ENCODE assay signal across 7 cellular contexts in the genomic region with DNA sequence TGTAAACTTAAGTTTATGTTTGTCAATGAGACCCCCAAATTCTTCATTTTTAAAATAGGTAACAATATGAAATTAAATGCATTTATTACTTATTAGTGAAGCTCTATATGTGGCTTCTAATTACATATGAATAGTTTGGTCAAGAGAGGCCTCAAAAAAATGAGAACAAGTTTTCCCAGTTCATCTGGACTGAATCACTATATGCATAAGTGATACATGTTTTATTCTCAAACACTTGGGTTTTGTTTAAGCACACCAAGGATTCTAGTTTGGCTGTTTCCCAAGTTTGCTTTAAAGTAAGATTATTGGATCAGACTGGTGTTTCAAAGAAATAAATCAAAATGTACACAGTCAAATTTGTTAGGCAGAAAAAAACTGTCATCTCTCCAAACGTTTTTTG.
DNase-seq lines count a peak whose midpoint lies in the region; ATAC-seq, FAIRE-seq and TF ChIP-seq lines count a peak whose summit lies in the region.
"Not testable (repeated sequence)": the region's sequence is repeated elsewhere in the genome, so short reads cannot be mapped to it uniquely, and the experiment has no call there.

No MANE protein-coding gene starts in this region.

- H3K18ac ChIP-seq in IMR-90 (ENCODE audit: low read depth, low read length); H1 (ENCODE audit: extremely low read depth, low read length): not testable (repeated sequence)

- not testable (repeated sequence) for H3K79me2 ChIP-seq in PC-3 (ENCODE audit: low read length); H1 (ENCODE audit: control insufficient read depth in 1 of 2, insufficient read depth in 2 of 2, low read length in 2 of 2)

- not testable (repeated sequence) for H3K14ac ChIP-seq in IMR-90 (replicated peaks; ENCODE audit: low read depth, low read length); H1 (ENCODE audit: insufficient read length)

- dilution Hi-C loops in IMR-90 (cut with HindIII; ENCODE audit: low sequenced_read_pairs, unreplicated experiment) = not testable (repeated sequence)

- ATAC-seq in IMR-90 (ENCODE audit: low read depth) = not testable (repeated sequence)
- ATAC-seq in PC-3 = peak; percentile 53

- H3K56ac ChIP-seq in IMR-90 (ENCODE audit: extremely low read depth, insufficient read depth, low read length); H1 (replicated peaks; ENCODE audit: insufficient read length, low read depth, low read length): not testable (repeated sequence)

- TF ChIP-seq CTCF in IMR-90 (conservative IDR thresholded peaks at IDR 0.05; ENCODE audit: low read depth, low read length); PC-3 (conservative IDR thresholded peaks at IDR 0.05; ENCODE audit: low read depth, low read length); astrocyte of the spinal cord (IDR thresholded peaks at IDR 0.05; ENCODE audit: low read depth, low read length); H1 (IDR thresholded peaks at IDR 0.05; ENCODE audit: control extremely low read depth in 1 of 3, insufficient read depth in 1 of 3, low read depth in 1 of 3, low read length in 3 of 3): not testable (repeated sequence)

- H3K79me1 ChIP-seq in IMR-90 (ENCODE audit: low read depth in 1 of 2, low read length in 2 of 2); H1 (ENCODE audit: low read depth, low read length): not testable (repeated sequence)

- not testable (repeated sequence) for H4K8ac ChIP-seq in IMR-90 (ENCODE audit: low read depth in 2 of 2, low read length in 2 of 2); H1 (ENCODE audit: extremely low read depth, insufficient read depth, low read length)

- not testable (repeated sequence) for H2BK15ac ChIP-seq in IMR-90 (ENCODE audit: low read depth, low read length); H1 (ENCODE audit: low read length)

- intact Hi-C loops in IMR-90 (cut with micrococcal nuclease) = not testable (repeated sequence)
- intact Hi-C loops in PC-3 (cut with micrococcal nuclease) = loop anchor here (1.0 to 10.0 kb wide), 2 partner anchors 165 to 374 kb away; no protein-coding TSS in a partner anchor

- H2BK12ac ChIP-seq in H1 (ENCODE audit: low read depth, low read length) = not testable (repeated sequence)

- H3K9me1 ChIP-seq in IMR-90 (ENCODE audit: insufficient read depth, low read length) = not testable (repeated sequence)

- H3F3A ChIP-seq in PC-3 (ENCODE audit: low read length, unreplicated experiment) = not testable (repeated sequence)

- not testable (repeated sequence) for H3K9me3 ChIP-seq in IMR-90 (ENCODE audit: control insufficient read depth, insufficient read depth, low read length); PC-3 (ENCODE audit: low read length); H1 (ENCODE audit: insufficient read depth in 2 of 2, low read depth in 1 of 2, low read length in 1 of 2)

- TF ChIP-seq RAD21 in IMR-90 (IDR thresholded peaks at IDR 0.05; ENCODE audit: low read length); H1 (IDR thresholded peaks at IDR 0.05 in 1 of 2, conservative IDR thresholded peaks at IDR 0.05 in 1 of 2; ENCODE audit: low read depth in 2 of 2, low read length in 2 of 2): not testable (repeated sequence)

- not testable (repeated sequence) for H4K20me1 ChIP-seq in IMR-90 (ENCODE audit: insufficient read depth, low read length); PC-3 (ENCODE audit: low read length); H1 (replicated peaks in 1 of 2; ENCODE audit: control insufficient read depth in 1 of 2, insufficient read depth in 2 of 2, low read length in 2 of 2)

- not testable (repeated sequence) for H3K4me2 ChIP-seq in IMR-90 (ENCODE audit: low read depth, low read length); H1 (ENCODE audit: insufficient read depth in 1 of 2, low read depth in 2 of 2, low read length in 2 of 2)
- H3K4me2 ChIP-seq in PC-3 (ENCODE audit: low read length) = peak overlapping the region; percentile 76

- H2AFZ ChIP-seq in IMR-90 (replicated peaks; ENCODE audit: low read length, poor library complexity); PC-3 (ENCODE audit: low read length); H1 (ENCODE audit: low read length): not testable (repeated sequence)

- in situ Hi-C loops in IMR-90 (cut with MboI; ENCODE audit: low sequenced_read_pairs); astrocyte of the spinal cord (cut with HindIII; ENCODE audit: low sequenced_read_pairs): not testable (repeated sequence)

- H2AK9ac ChIP-seq in IMR-90 (replicated peaks; ENCODE audit: low read depth, low read length, poor library complexity) = not testable (repeated sequence)

- POLR2A ChIA-PET in IMR-90 (lab: Charles Lee; ENCODE audit: unreplicated experiment); PC-3 (lab: Charles Lee; ENCODE audit: unreplicated experiment); H1 (lab: Charles Lee; ENCODE audit: partially characterized antibody): not testable (repeated sequence)

- H2BK20ac ChIP-seq in IMR-90 (ENCODE audit: low read depth, low read length); H1 (ENCODE audit: low read length): not testable (repeated sequence)

- TF ChIP-seq POLR2A in IMR-90 (IDR thresholded peaks at IDR 0.05; ENCODE audit: low read depth, low read length); H1 (IDR thresholded peaks at IDR 0.05; ENCODE audit: control extremely low read depth in 1 of 2, low read depth in 2 of 2, low read length in 2 of 2): not testable (repeated sequence)

- H3K4ac ChIP-seq in IMR-90 (ENCODE audit: low read depth, low read length); H1 (replicated peaks; ENCODE audit: insufficient read length, low read depth, low read length): not testable (repeated sequence)

- not testable (repeated sequence) for TF ChIP-seq EP300 in H1 (IDR thresholded peaks at IDR 0.05; ENCODE audit: borderline replicate concordance in 1 of 2, low read depth in 2 of 2, low read length in 2 of 2)

- H4K5ac ChIP-seq in IMR-90 (ENCODE audit: low read depth, low read length); H1 (ENCODE audit: insufficient read length, low read depth, low read length): not testable (repeated sequence)

- not testable (repeated sequence) for H3K27ac ChIP-seq in IMR-90 (ENCODE audit: insufficient read depth, low read length); H1 (ENCODE audit: low read depth, low read length)
- peak overlapping the region; percentile 99 for H3K27ac ChIP-seq in PC-3 (ENCODE audit: low read length)

- H3K9me2 ChIP-seq in PC-3 (replicated peaks; ENCODE audit: low read length) = not testable (repeated sequence)

- peak; percentile 68 for FAIRE-seq in H1 (lab: Jason Lieb, UNC)

- not testable (repeated sequence) for H3K4me3 ChIP-seq in IMR-90 (ENCODE audit: insufficient read depth, low read depth, low read length); astrocyte of the spinal cord (ENCODE audit: low read depth, low read length); H1 (ENCODE audit: extremely low read depth in 1 of 4, insufficient read depth in 2 of 4, low read depth in 3 of 4, low read length in 4 of 4)
- peak overlapping the region; percentile 43; the same call in 1 of the 2 replicates for H3K4me3 ChIP-seq in PC-3 (ENCODE audit: low read length)

- not testable (repeated sequence) for H3K4me1 ChIP-seq in IMR-90 (ENCODE audit: control insufficient read depth, insufficient read depth, low read length); H1 (replicated peaks in 1 of 4; ENCODE audit: control insufficient read depth in 3 of 4, insufficient read depth in 4 of 4, low read length in 3 of 4)
- H3K4me1 ChIP-seq in PC-3 (ENCODE audit: insufficient read depth, low read length) = peaks cover 38% of the 10 kb centered on the region

- H2BK5ac ChIP-seq in IMR-90 (ENCODE audit: low read depth, low read length, poor library complexity, severe bottlenecking); H1 (ENCODE audit: low read depth, low read length): not testable (repeated sequence)

- not testable (repeated sequence) for H2AK5ac ChIP-seq in IMR-90 (ENCODE audit: low read depth, low read length); H1 (ENCODE audit: low read depth, low read length)

- H3K23me2 ChIP-seq in H1 (ENCODE audit: low read depth, low read length) = not testable (repeated sequence)

- WGBS in IMR-90 (ENCODE audit: extremely low coverage in 2 of 2, insufficient read length in 1 of 2), 2 experiments = no CpG with 5 or more reads among the region's 1 CpG
- WGBS in H1 (ENCODE audit: extremely low coverage in 1 of 2, insufficient coverage in 1 of 2, insufficient read length in 1 of 2, insufficient replicate concordance in 2 of 2, low coverage in 1 of 2, low lambda C conversion rate in 2 of 2, missing lambda C conversion rate in 1 of 2), 2 experiments = 65% methylated on average over 1 of the region's 1 CpG; no CpG with 5 or more reads in 1 of the 2 experiments

- CTCF ChIA-PET in IMR-90 (lab: Yijun Ruan, JAX); PC-3 (lab: Charles Lee); H1 (lab: Charles Lee; ENCODE audit: partially characterized antibody): not testable (repeated sequence)

- not testable (repeated sequence) for H4K91ac ChIP-seq in IMR-90 (ENCODE audit: insufficient read depth, low read depth, low read length); H1 (replicated peaks; ENCODE audit: insufficient read length, low read length)

- H3K27me3 ChIP-seq in IMR-90 (ENCODE audit: control insufficient read depth, insufficient read depth, low read length); PC-3 (ENCODE audit: low read length); H1 (replicated peaks in 1 of 4; ENCODE audit: control insufficient read depth in 3 of 4, extremely low read depth in 1 of 4, insufficient read depth in 3 of 4, low read length in 3 of 4): not testable (repeated sequence)

- not testable (repeated sequence) for H2BK120ac ChIP-seq in IMR-90 (ENCODE audit: low read depth, low read length); H1 (replicated peaks; ENCODE audit: low read depth, low read length)

- not testable (repeated sequence) for BruUV-seq in IMR-90 (replicated peaks; lab: Mats Ljungman, UMichigan); PC-3 (replicated peaks; lab: Mats Ljungman, UMichigan)

- H3K9ac ChIP-seq in IMR-90 (ENCODE audit: low read depth, low read length); H1 (replicated peaks in 1 of 4; ENCODE audit: extremely low read depth in 1 of 4, low read depth in 3 of 4, low read length in 3 of 4): not testable (repeated sequence)
- peak overlapping the region; percentile 83 for H3K9ac ChIP-seq in PC-3 (ENCODE audit: low read length)

- H3K23ac ChIP-seq in IMR-90 (ENCODE audit: low read depth, low read length); H1 (ENCODE audit: insufficient read length): not testable (repeated sequence)

- not testable (repeated sequence) for H3K36me3 ChIP-seq in IMR-90 (ENCODE audit: control insufficient read depth, insufficient read depth, low read length); PC-3 (ENCODE audit: low read depth, low read length); H1 (ENCODE audit: control insufficient read depth in 2 of 4, insufficient read depth in 4 of 4, low read length in 3 of 4)

- DNase-seq in DMS53 (lab: John Stamatoyannopoulos, UW) (peak; percentile 69), IMR-90 (peak; percentile 11), PC-3 (peak; percentile 98), astrocyte of the spinal cord (ENCODE audit: low read depth, low spot score) (peak; percentile 2), fibroblast of peridontal ligament (ENCODE audit: extremely low read depth) (peak; percentile 34), iris pigment epithelial cell (ENCODE audit: low read depth) (peak; percentile 4)
- DNase-seq in H1 (ENCODE audit: low read depth in 1 of 2, low spot score in 2 of 2) = not testable (repeated sequence)
